In the genomic region with DNA sequence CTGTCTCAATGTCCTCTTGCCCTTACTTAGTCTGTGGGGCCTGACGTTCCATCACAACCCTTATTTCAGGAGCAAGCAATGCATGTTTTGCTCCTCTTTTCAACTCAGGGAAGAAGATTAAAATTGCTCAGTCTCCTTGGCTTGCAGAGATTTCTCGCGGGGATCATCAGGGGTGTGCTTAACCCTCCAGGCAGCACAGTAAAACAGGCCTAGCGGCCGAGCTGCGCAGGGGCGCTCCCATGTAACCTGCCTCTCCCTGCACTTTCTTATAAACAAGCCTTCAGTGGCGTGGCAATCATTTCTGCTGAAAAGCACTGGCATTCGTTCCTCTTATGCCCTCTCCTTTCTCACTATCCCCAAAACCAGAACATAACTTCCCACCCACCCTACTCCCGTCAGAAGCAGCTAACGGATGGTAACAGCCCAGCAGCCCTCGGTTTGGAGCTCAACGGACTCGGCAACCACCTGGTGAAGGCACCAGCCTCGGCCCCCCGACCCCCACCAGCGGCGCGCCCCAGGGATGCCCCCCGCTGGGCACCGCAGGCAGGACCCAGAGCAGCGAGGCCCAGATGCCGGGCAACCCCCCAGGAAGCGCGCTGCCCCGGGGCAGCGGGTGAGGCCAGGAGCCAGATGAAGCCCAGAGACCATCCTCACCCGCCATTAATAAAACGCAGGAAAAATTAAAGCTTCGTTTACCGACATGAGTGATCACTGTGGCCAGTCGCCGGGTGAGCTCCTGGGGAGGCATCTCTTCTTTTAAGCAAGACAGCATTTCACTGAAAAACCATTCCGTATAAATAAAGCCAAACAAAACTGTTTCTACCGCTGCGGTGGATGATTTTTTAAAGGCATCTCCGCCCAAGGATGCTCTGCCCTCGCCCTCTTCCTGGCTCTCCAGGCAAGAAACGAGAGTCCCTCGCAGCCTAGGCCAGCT, we compare ENCODE assay signal across 8 cellular contexts. TPM values are rescaled to one million over a fixed set of nuclear protein-coding genes. Genes with fewer than 3 reads are reported as not detected.
DNase-seq lines count a peak whose midpoint lies in the region; ATAC-seq and TF ChIP-seq lines count a peak whose summit lies in the region.

No MANE protein-coding gene starts in this region.

- H3K79me2 ChIP-seq in OCI-LY3 (ENCODE audit: low read length) = no peaks in the 10 kb centered on the region

- H3K27ac Mint-ChIP-seq in endothelial cell (ENCODE audit: unreplicated experiment) = no peak overlapping the region

- H3K4me2 ChIP-seq in OCI-LY3 (ENCODE audit: low read length) = peak overlapping the region; percentile 99

- no peak for TF ChIP-seq POLR2A in ovary (IDR thresholded peaks at IDR 0.05)

- intact Hi-C loops in ovary (cut with DNase I) = no loop called here

- H3K36me3 ChIP-seq in OCI-LY3 (replicated peaks; ENCODE audit: low read depth, low read length) (no peaks in the 10 kb centered on the region), ovary (no peaks in the 10 kb centered on the region)

- H3K27me3 Mint-ChIP-seq in endothelial cell (ENCODE audit: unreplicated experiment) = peaks cover 13% of the 10 kb centered on the region

- ATAC-seq in GM18870 (IDR thresholded peaks at IDR 0.05; ENCODE audit: unreplicated experiment) (no peak), GM21723 (IDR thresholded peaks at IDR 0.05; ENCODE audit: unreplicated experiment) (no peak), HG03280 (IDR thresholded peaks at IDR 0.05; ENCODE audit: unreplicated experiment) (no peak)

- no peak for TF ChIP-seq EP300 in ovary (IDR thresholded peaks at IDR 0.05)

- H3K9me3 Mint-ChIP-seq in endothelial cell (ENCODE audit: unreplicated experiment) = no peaks in the 10 kb centered on the region

- H3K27me3 ChIP-seq in OCI-LY3 (ENCODE audit: low read depth, low read length) = peaks cover 21% of the 10 kb centered on the region
- H3K27me3 ChIP-seq in ovary = no peaks in the 10 kb centered on the region

- peaks cover 4% of the 10 kb centered on the region for H3K36me3 Mint-ChIP-seq in endothelial cell (ENCODE audit: low read depth, unreplicated experiment)

- H3K4me1 Mint-ChIP-seq in endothelial cell (ENCODE audit: unreplicated experiment) = peaks cover 8% of the 10 kb centered on the region

- peak; percentile 33 for DNase-seq in NCI-H1105 treated with DMSO at 0.1 percent for 48 hours (lab: John Stamatoyannopoulos, UW)
- DNase-seq in NCI-H1105 (lab: John Stamatoyannopoulos, UW) = no peak
- DNase-seq in endothelial cell (ENCODE audit: low spot score) = peak; percentile 11
- no peak for DNase-seq in ovary

- H3K9ac ChIP-seq in OCI-LY3 (ENCODE audit: low read length) = peak overlapping the region; percentile 63

- H2AFZ ChIP-seq in OCI-LY3 (ENCODE audit: low read depth, low read length) = peak overlapping the region; percentile 62; the same call in 1 of the 2 replicates

- no peaks in the 10 kb centered on the region for H3K9me3 ChIP-seq in OCI-LY3 (ENCODE audit: insufficient read depth, low read length)
- peaks cover 0 to 4% of the 10 kb centered on the region in 2 donors for H3K9me3 ChIP-seq in ovary

- H3K4me3 ChIP-seq in OCI-LY3 (ENCODE audit: low read length) = peak overlapping the region; percentile 79
- H3K4me3 ChIP-seq in ovary = peak overlapping the region; percentile 41

- H3K4me3 Mint-ChIP-seq in endothelial cell (ENCODE audit: unreplicated experiment) = peak overlapping the region; percentile 86

- H4K20me1 ChIP-seq in OCI-LY3 (ENCODE audit: insufficient read depth, low read length) = no peaks in the 10 kb centered on the region

- TF ChIP-seq CTCF in OCI-LY3 (IDR thresholded peaks at IDR 0.05; ENCODE audit: low read depth, low read length) (no peak), endothelial cell (IDR thresholded peaks at IDR 0.05; ENCODE audit: unreplicated experiment) (no peak), ovary (IDR thresholded peaks at IDR 0.05) (no peak)

- 22 to 26% (median 25%) methylated on average over 29 to 40 of the region's 40 CpGs for WGBS in ovary, 3 donors

- H3K27ac ChIP-seq in OCI-LY3 (ENCODE audit: low read length) = no peak overlapping the region
- no peak overlapping the region for H3K27ac ChIP-seq in ovary

- peaks cover 12% of the 10 kb centered on the region for H3K4me1 ChIP-seq in OCI-LY3 (ENCODE audit: low read length)
- H3K4me1 ChIP-seq in ovary (ENCODE audit: insufficient read depth) = peaks cover 3% of the 10 kb centered on the region

RNA-seq across cellular contexts. Expression of a gene that starts 0.9 kb away (rescaled TPM):
- total RNA-seq in endothelial cell (ENCODE audit: unreplicated experiment) = 1.8 TPM
- total RNA-seq in ovary = 1 to 10 TPM in 3 of 7 donors, under 1 TPM in 4; 0.12 to 1.1 (median 0.61) TPM
- 1 to 10 TPM in 1 of 2 donors, under 1 TPM in 1; 0.39 to 2.2 TPM for polyA plus RNA-seq in ovary

Comparison
In these comparisons a context has a peak if more than half of its experiments do, and no peak if none do; other contexts are left out.
1. DNase-seq: peak in NCI-H1105 treated with DMSO at 0.1 percent for 48 hours (single experiment) and endothelial cell (single experiment); none in NCI-H1105 (single experiment) and ovary (0 of 5).